ENCODE assay signal across 21 cellular contexts in the genomic region with DNA sequence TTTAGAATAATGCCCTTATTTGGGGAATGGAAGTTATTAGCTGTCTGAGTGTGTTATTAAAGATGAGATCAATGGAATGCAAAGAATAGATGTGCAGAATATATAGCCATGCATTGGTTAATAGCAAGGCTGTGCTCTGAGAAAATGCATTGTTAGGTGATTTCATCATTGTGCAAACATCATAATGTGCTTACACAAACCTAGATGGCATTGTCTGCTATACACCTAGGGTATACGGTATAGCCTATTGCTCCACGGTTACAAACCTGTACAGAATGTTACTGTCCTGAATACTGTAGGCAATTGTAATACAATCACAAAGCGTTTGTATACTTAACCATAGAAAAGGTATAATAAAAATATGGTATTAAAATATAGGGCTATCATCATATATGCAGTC. TPM values are rescaled to one million over a fixed set of nuclear protein-coding genes. Genes with fewer than 3 reads are reported as not detected.
DNase-seq lines count a peak whose midpoint lies in the region; ATAC-seq and TF ChIP-seq lines count a peak whose summit lies in the region.
"Had no signal": no experiment of that assay in that cellular context is flagged by ENCODE, and none has a peak within 500 bp of the region (broad histone marks: within the 10 kb centered on the region; RNA-seq: fewer than 3 reads in every experiment).

No MANE protein-coding gene starts in this region.

- ATAC-seq in PC-3 = no peak
- no peak for ATAC-seq in CD8-positive, alpha-beta T cell

- TF ChIP-seq CTCF in PC-3 (conservative IDR thresholded peaks at IDR 0.05; ENCODE audit: low read depth, low read length) (no peak), right atrium auricular region (IDR thresholded peaks at IDR 0.05) (no peak)
- TF ChIP-seq CTCF in CD8-positive, alpha-beta T cell (IDR thresholded peaks at IDR 0.05) = no peak

- no peaks in the 10 kb centered on the region for H3K79me2 ChIP-seq in PC-3 (ENCODE audit: low read length)

- no peaks in the 10 kb centered on the region for H3K27me3 Mint-ChIP-seq in CD8-positive, alpha-beta T cell (ENCODE audit: low read depth)

- no peaks in the 10 kb centered on the region for H3K4me1 Mint-ChIP-seq in CD8-positive, alpha-beta T cell (ENCODE audit: low read depth)
- H3K4me1 Mint-ChIP-seq: CD14-positive monocyte had no signal

- H3K4me3 Mint-ChIP-seq in CD8-positive, alpha-beta T cell = no peak overlapping the region
- H3K4me3 Mint-ChIP-seq: CD14-positive monocyte had no signal

- H3K27me3 ChIP-seq in PC-3 (ENCODE audit: low read length) (no peaks in the 10 kb centered on the region), right atrium auricular region (no peaks in the 10 kb centered on the region)
- H3K27me3 ChIP-seq in CD8-positive, alpha-beta T cell (ENCODE audit: insufficient read depth, low read length) = no peaks in the 10 kb centered on the region

- no TSS peak for BruUV-seq in PC-3 (replicated peaks; lab: Mats Ljungman, UMichigan)

- H3K9me3 ChIP-seq in PC-3 (ENCODE audit: low read length) (no peaks in the 10 kb centered on the region), right atrium auricular region (no peaks in the 10 kb centered on the region)
- H3K9me3 ChIP-seq in CD8-positive, alpha-beta T cell (ENCODE audit: low read length) = no peaks in the 10 kb centered on the region
- H3K9me3 ChIP-seq: Caco-2, SK-N-SH had no signal

- H4K20me1 ChIP-seq in PC-3 (ENCODE audit: low read length) = no peaks in the 10 kb centered on the region

- CTCF ChIA-PET in PC-3 (lab: Charles Lee) = no interaction called here
- CTCF ChIA-PET in CD8-positive, alpha-beta T cell (lab: Charles Lee) = no interaction called here

- H3K4me2 ChIP-seq in PC-3 (ENCODE audit: low read length) = no peak overlapping the region
- H3K4me2 ChIP-seq: KMS-11, SK-N-SH had no signal

- intact Hi-C loops in PC-3 (cut with micrococcal nuclease) = no loop called here
- intact Hi-C loops in CD8-positive, alpha-beta T cell (cut with DNase I, micrococcal nuclease) = no loop called here

- DNase-seq in DMS153 (lab: John Stamatoyannopoulos, UW) (peak; percentile 39), DMS53 (lab: John Stamatoyannopoulos, UW) (peak; percentile 86), NCI-H1930 (lab: John Stamatoyannopoulos, UW) (peak; percentile 26 to 76), PC-3 (peak; percentile 22), right atrium auricular region (ENCODE audit: low spot score) (no peak)
- no peak for DNase-seq in activated CD4-positive, alpha-beta T cell treated with anti-CD3 and anti-CD28 coated beads for 4 hours
- no peak for DNase-seq in CD8-positive, alpha-beta T cell
- DNase-seq in stimulated activated CD4-positive, alpha-beta T cell treated with anti-CD3 and anti-CD28 coated beads, Interleukin-12 subunit alpha, Interleukin-12 subunit beta, amount 100 ng/mL, for 4 hours = no peak
- DNase-seq: ACHN; Caco-2; DMS79 treated with DMSO at 0.1 percent for 48 hours; NCI-H1048; NCI-H187; NCI-H524; NK-92 treated with Interleukin-12 subunit alpha and Interleukin-12 subunit beta, amount 100 ng/mL, for 24 hours; OCI-M1; SHP77 treated with DMSO at 0.1 percent for 48 hours; SK-N-SH had no signal

- no peak overlapping the region for H3K27ac Mint-ChIP-seq in CD8-positive, alpha-beta T cell
- H3K27ac Mint-ChIP-seq: CD14-positive monocyte had no signal

- H3K4me1 ChIP-seq in PC-3 (ENCODE audit: insufficient read depth, low read length) = no peaks in the 10 kb centered on the region
- H3K4me1 ChIP-seq in CD8-positive, alpha-beta T cell (ENCODE audit: insufficient read depth, low read length) = no peaks in the 10 kb centered on the region
- no peaks in the 10 kb centered on the region for H3K4me1 ChIP-seq in right atrium auricular region
- H3K4me1 ChIP-seq: Caco-2 had no signal

- H2AFZ ChIP-seq in PC-3 (ENCODE audit: low read length) = no peak overlapping the region

- no peak overlapping the region for H3K4me3 ChIP-seq in PC-3 (ENCODE audit: low read length)
- no peak overlapping the region for H3K4me3 ChIP-seq in CD8-positive, alpha-beta T cell (ENCODE audit: low read depth, low read length)
- no peak overlapping the region for H3K4me3 ChIP-seq in right atrium auricular region

- POLR2A ChIA-PET in PC-3 (lab: Charles Lee; ENCODE audit: unreplicated experiment) = no interaction called here
- POLR2A ChIA-PET in CD8-positive, alpha-beta T cell (lab: Charles Lee) = no interaction called here

- no peaks in the 10 kb centered on the region for H3K9me2 ChIP-seq in PC-3 (replicated peaks; ENCODE audit: low read length)
- H3K9me2 ChIP-seq: SK-N-SH had no signal

- peaks cover 5% of the 10 kb centered on the region for H3K9me3 Mint-ChIP-seq in CD8-positive, alpha-beta T cell

- H3K36me3 ChIP-seq in PC-3 (ENCODE audit: low read depth, low read length) (no peaks in the 10 kb centered on the region), right atrium auricular region (no peaks in the 10 kb centered on the region)
- no peaks in the 10 kb centered on the region for H3K36me3 ChIP-seq in CD8-positive, alpha-beta T cell (ENCODE audit: insufficient read depth, low read length)

- no peaks in the 10 kb centered on the region for H3K36me3 Mint-ChIP-seq in CD8-positive, alpha-beta T cell
- H3K36me3 Mint-ChIP-seq: CD14-positive monocyte had no signal

- no peaks in the 10 kb centered on the region for H3F3A ChIP-seq in PC-3 (ENCODE audit: low read length, unreplicated experiment)

- H3K9ac ChIP-seq in PC-3 (ENCODE audit: low read length) = no peak overlapping the region
- H3K9ac ChIP-seq: KMS-11, SK-N-SH had no signal

- H3K27ac ChIP-seq in PC-3 (ENCODE audit: low read length) = no peak overlapping the region
- H3K27ac ChIP-seq in CD8-positive, alpha-beta T cell (ENCODE audit: low read depth, low read length) = no peak overlapping the region
- no peak overlapping the region for H3K27ac ChIP-seq in right atrium auricular region
- H3K27ac ChIP-seq: KMS-11 had no signal

RNA-seq across cellular contexts. Expression of a gene that starts 25.5 kb away (rescaled TPM):
- total RNA-seq in PC-3 (2014; rRNA removed) = not detected in 2 replicates
- total RNA-seq in CD8-positive, alpha-beta T cell = not detected
- 1 to 10 TPM; 1.7 to 4.0 TPM for total RNA-seq in right atrium auricular region
- total RNA-seq: RPMI7951 had no signal

Comparison
In these comparisons a context has a peak if more than half of its experiments do, and no peak if none do; other contexts are left out.
1. DNase-seq: peak in DMS153 (single experiment), DMS53 (single experiment), NCI-H1930 (2 of 2) and PC-3 (single experiment); none in activated CD4-positive, alpha-beta T cell treated with anti-CD3 and anti-CD28 coated beads for 4 hours (0 of 2), CD8-positive, alpha-beta T cell (0 of 7), right atrium auricular region (single experiment) and stimulated activated CD4-positive, alpha-beta T cell treated with anti-CD3 and anti-CD28 coated beads, Interleukin-12 subunit alpha, Interleukin-12 subunit beta, amount 100 ng/mL, for 4 hours (single experiment).